7 cellular contexts compared by ENCODE assay signal in genomic region chr14:96504353-96504752, GRCh38. TPM values are rescaled to one million over a fixed set of nuclear protein-coding genes. Genes with fewer than 3 reads are reported as not detected.
DNase-seq lines count a peak whose midpoint lies in the region; ATAC-seq, FAIRE-seq and TF ChIP-seq lines count a peak whose summit lies in the region.
"Not testable (repeated sequence)": the region's sequence is repeated elsewhere in the genome, so short reads cannot be mapped to it uniquely, and the experiment has no call there.

No MANE protein-coding gene starts in this region.

- dilution Hi-C loops in endothelial cell of umbilical vein (cut with MboI; ENCODE audit: extremely low pct_ligation_motif_present, low sequenced_read_pairs) = not testable (repeated sequence)

- POLR2A ChIA-PET in activated CD4-positive, alpha-beta memory T cell treated with anti-CD3 and anti-CD28 coated beads, Interleukin-2, amount 10 ng/mL, durations not matched to agents 7 days and 5 days (lab: Charles Lee) = interaction anchor here (1.0 to 1.1 kb wide), 2 partner anchors 11 to 27 kb away, joined by 3 to 4 read pairs; no protein-coding TSS in a partner anchor
- POLR2A ChIA-PET in endothelial cell of umbilical vein (lab: Charles Lee) = not testable (repeated sequence)

- BruUV-seq in endothelial cell of umbilical vein (replicated peaks; lab: Mats Ljungman, UMichigan) = not testable (repeated sequence)

- H3K27ac ChIP-seq in DOHH2 (ENCODE audit: low read depth, low read length); ascending aorta; endothelial cell of umbilical vein (ENCODE audit: insufficient read depth, low read depth, low read length); lower lobe of right lung: not testable (repeated sequence)

- not testable (repeated sequence) for TF ChIP-seq POLR2A in endothelial cell of umbilical vein (IDR thresholded peaks at IDR 0.05; ENCODE audit: low read depth, low read length)

- not testable (repeated sequence) for FAIRE-seq in endothelial cell of umbilical vein (lab: Jason Lieb, UNC)

- peaks cover 57% of the 10 kb centered on the region for H3K4me1 Mint-ChIP-seq in activated CD4-positive, alpha-beta memory T cell treated with anti-CD3 and anti-CD28 coated beads, Interleukin-2, amount 10 ng/mL, durations not matched to agents 7 days and 5 days
- peaks cover 43% of the 10 kb centered on the region for H3K4me1 Mint-ChIP-seq in osteocyte (ENCODE audit: unreplicated experiment)

- not testable (repeated sequence) for DNase-seq in NT2/D1 (ENCODE audit: low read depth, low spot score); activated CD4-positive, alpha-beta memory T cell treated with anti-CD3 and anti-CD28 coated beads, Interleukin-2, amount 10 ng/mL, durations not matched to agents 7 days and 5 days; ascending aorta (ENCODE audit: low spot score in 2 of 2); endothelial cell of umbilical vein (ENCODE audit: low read depth, low spot score); lower lobe of right lung; osteocyte (ENCODE audit: extremely low spot score, unreplicated experiment)

- H3K27ac Mint-ChIP-seq in activated CD4-positive, alpha-beta memory T cell treated with anti-CD3 and anti-CD28 coated beads, Interleukin-2, amount 10 ng/mL, durations not matched to agents 7 days and 5 days = not testable (repeated sequence)
- H3K27ac Mint-ChIP-seq in osteocyte (ENCODE audit: unreplicated experiment) = peak overlapping the region; percentile 36

- peak overlapping the region; percentile 96 for H3K4me3 Mint-ChIP-seq in activated CD4-positive, alpha-beta memory T cell treated with anti-CD3 and anti-CD28 coated beads, Interleukin-2, amount 10 ng/mL, durations not matched to agents 7 days and 5 days
- H3K4me3 Mint-ChIP-seq in osteocyte (ENCODE audit: unreplicated experiment) = peak overlapping the region; percentile 98

- not testable (repeated sequence) for H3K9me3 Mint-ChIP-seq in activated CD4-positive, alpha-beta memory T cell treated with anti-CD3 and anti-CD28 coated beads, Interleukin-2, amount 10 ng/mL, durations not matched to agents 7 days and 5 days; osteocyte (ENCODE audit: unreplicated experiment)

- H3K4me2 ChIP-seq in DOHH2 (ENCODE audit: low read length) (peak overlapping the region; percentile 89), endothelial cell of umbilical vein (ENCODE audit: insufficient read depth, low read length) (peak overlapping the region; percentile 79)

- H3K27me3 ChIP-seq in DOHH2 (ENCODE audit: control insufficient read depth, low read length); NT2/D1 (ENCODE audit: insufficient read depth, insufficient read length); ascending aorta; endothelial cell of umbilical vein (ENCODE audit: control insufficient read depth in 2 of 2, insufficient read depth in 2 of 2, low read length in 2 of 2); lower lobe of right lung (ENCODE audit: low read depth): not testable (repeated sequence)

- H2AFZ ChIP-seq in endothelial cell of umbilical vein (ENCODE audit: low read depth, low read length) = not testable (repeated sequence)

- not testable (repeated sequence) for H3K9me2 ChIP-seq in DOHH2 (replicated peaks; ENCODE audit: control insufficient read depth, low read length)

- intact Hi-C loops in ascending aorta (cut with DNase I) (loop anchor here (5.0 to 10.0 kb wide), 4 partner anchors 293 to 970 kb away; partner anchors contain the start of genes C14orf132, GLRX5 and VRK1), endothelial cell of umbilical vein (cut with micrococcal nuclease) (loop anchor here (10.0 kb wide), 1 partner anchor 970 kb away; the partner anchor contains the start of gene GLRX5)
- intact Hi-C loops in lower lobe of right lung (cut with DNase I) = not testable (repeated sequence)

- peaks cover 53% of the 10 kb centered on the region for H3K36me3 ChIP-seq in DOHH2 (ENCODE audit: control insufficient read depth, low read length)
- peaks cover 22% of the 10 kb centered on the region for H3K36me3 ChIP-seq in NT2/D1 (ENCODE audit: insufficient read depth, insufficient read length, low read length)
- H3K36me3 ChIP-seq in ascending aorta; endothelial cell of umbilical vein (ENCODE audit: control insufficient read depth in 2 of 2, extremely low read depth in 1 of 2, insufficient read depth in 2 of 2, low read length in 2 of 2); lower lobe of right lung: not testable (repeated sequence)

- H3K9me1 ChIP-seq in endothelial cell of umbilical vein (replicated peaks; ENCODE audit: control insufficient read depth, extremely low read depth, insufficient read depth, low read length) = not testable (repeated sequence)

- H3K79me2 ChIP-seq in DOHH2 (ENCODE audit: control insufficient read depth, low read length) = peaks cover 88% of the 10 kb centered on the region
- H3K79me2 ChIP-seq in endothelial cell of umbilical vein (ENCODE audit: control insufficient read depth, insufficient read depth, low read length) = peaks cover 69% of the 10 kb centered on the region

- peaks cover 35% of the 10 kb centered on the region for H3K36me3 Mint-ChIP-seq in activated CD4-positive, alpha-beta memory T cell treated with anti-CD3 and anti-CD28 coated beads, Interleukin-2, amount 10 ng/mL, durations not matched to agents 7 days and 5 days (ENCODE audit: low read depth)
- not testable (repeated sequence) for H3K36me3 Mint-ChIP-seq in osteocyte (ENCODE audit: unreplicated experiment)

- peak overlapping the region; percentile 91 for H3K4me3 ChIP-seq in DOHH2 (ENCODE audit: low read length)
- not testable (repeated sequence) for H3K4me3 ChIP-seq in NT2/D1 (ENCODE audit: insufficient read length, low read depth); endothelial cell of umbilical vein (replicated peaks in 1 of 3; ENCODE audit: insufficient read depth in 1 of 3, low read depth in 1 of 3, low read length in 3 of 3)
- peak overlapping the region; percentile 17 to 94 for H3K4me3 ChIP-seq in ascending aorta
- peak overlapping the region; percentile 83 for H3K4me3 ChIP-seq in lower lobe of right lung

- peak overlapping the region; percentile 21 for H3K9ac ChIP-seq in NT2/D1 (ENCODE audit: insufficient read length, low read depth)
- not testable (repeated sequence) for H3K9ac ChIP-seq in endothelial cell of umbilical vein (replicated peaks; ENCODE audit: extremely low read depth, insufficient read depth, low read length)

- not testable (repeated sequence) for ATAC-seq in lower lobe of right lung

- H3K27me3 Mint-ChIP-seq in activated CD4-positive, alpha-beta memory T cell treated with anti-CD3 and anti-CD28 coated beads, Interleukin-2, amount 10 ng/mL, durations not matched to agents 7 days and 5 days; osteocyte (ENCODE audit: unreplicated experiment): not testable (repeated sequence)

- peaks cover 70% of the 10 kb centered on the region for H3K4me1 ChIP-seq in DOHH2 (ENCODE audit: control insufficient read depth, low read length)
- not testable (repeated sequence) for H3K4me1 ChIP-seq in NT2/D1 (ENCODE audit: insufficient read depth, insufficient read length)
- H3K4me1 ChIP-seq in ascending aorta = peaks cover 7 to 15% of the 10 kb centered on the region in 2 donors
- H3K4me1 ChIP-seq in endothelial cell of umbilical vein (ENCODE audit: control insufficient read depth, extremely low read depth, insufficient read depth, low read length) = peaks cover 34% of the 10 kb centered on the region
- H3K4me1 ChIP-seq in lower lobe of right lung = peaks cover 51% of the 10 kb centered on the region

- not testable (repeated sequence) for TF ChIP-seq CTCF in DOHH2 (IDR thresholded peaks at IDR 0.05; ENCODE audit: low read depth, low read length, poor library complexity, severe bottlenecking); ascending aorta (IDR thresholded peaks at IDR 0.05); endothelial cell of umbilical vein (IDR thresholded peaks at IDR 0.05; ENCODE audit: extremely low read depth in 1 of 2, insufficient read depth in 1 of 2, low read depth in 1 of 2, low read length in 2 of 2); lower lobe of right lung (IDR thresholded peaks at IDR 0.05); osteocyte (IDR thresholded peaks at IDR 0.05)

- H3F3A ChIP-seq in DOHH2 (ENCODE audit: control insufficient read depth, insufficient read depth) = not testable (repeated sequence)

- CTCF ChIA-PET in activated CD4-positive, alpha-beta memory T cell treated with anti-CD3 and anti-CD28 coated beads, Interleukin-2, amount 10 ng/mL, durations not matched to agents 7 days and 5 days (lab: Charles Lee) = interaction anchor here (0.9 kb wide), 1 partner anchor 13 kb away, joined by 3 read pairs; no protein-coding TSS in a partner anchor
- CTCF ChIA-PET in endothelial cell of umbilical vein (lab: Charles Lee) = not testable (repeated sequence)

- not testable (repeated sequence) for H3K9me3 ChIP-seq in DOHH2 (ENCODE audit: control insufficient read depth, insufficient read depth, low read length); NT2/D1 (ENCODE audit: insufficient read depth, low read length); ascending aorta; endothelial cell of umbilical vein (replicated peaks; ENCODE audit: control insufficient read depth, insufficient read depth, low read length); lower lobe of right lung

- H4K20me1 ChIP-seq in DOHH2 (ENCODE audit: control insufficient read depth, insufficient read depth, low read depth, low read length) = peaks cover 40% of the 10 kb centered on the region
- peaks cover 11% of the 10 kb centered on the region for H4K20me1 ChIP-seq in endothelial cell of umbilical vein (replicated peaks; ENCODE audit: control insufficient read depth, extremely low read depth, insufficient read depth, low read length)

RNA-seq across cellular contexts. Expression of gene PAPOLA, which starts 2.2 kb away (rescaled TPM):
- total RNA-seq in activated CD4-positive, alpha-beta memory T cell treated with anti-CD3 and anti-CD28 coated beads, Interleukin-2, amount 10 ng/mL, durations not matched to agents 7 days and 5 days = 100 to 1,000 TPM; 164 to 173 TPM
- total RNA-seq in ascending aorta (64.2 TPM), endothelial cell of umbilical vein (164 and 184 TPM in 2 replicates), lower lobe of right lung (190 TPM), osteocyte (143 and 144 TPM in 2 replicates)
- 75.4 and 80.3 TPM in 2 replicates for polyA plus RNA-seq in endothelial cell of umbilical vein
- 85.3 and 89.0 TPM in 2 replicates for polyA plus RNA-seq in endothelial cell of umbilical vein (2011; cell fraction: cytosol; rRNA removed)
- 148 and 170 TPM in 2 replicates for polyA plus RNA-seq in endothelial cell of umbilical vein (2011; cell fraction: nucleus; rRNA removed)
- polyA plus RNA-seq in endothelial cell of umbilical vein (2012) = 81.9 and 128 TPM in 2 replicates
- 156 and 163 TPM in 2 replicates for polyA minus RNA-seq in endothelial cell of umbilical vein
- polyA minus RNA-seq in endothelial cell of umbilical vein (2011; cell fraction: cytosol; rRNA and poly(A)+ RNA removed) = 110 TPM
- 225 and 323 TPM in 2 replicates for polyA minus RNA-seq in endothelial cell of umbilical vein (2011; cell fraction: nucleus; rRNA and poly(A)+ RNA removed)
